Comparison of ENCODE assay signal across 1 cellular context in the genomic region with DNA sequence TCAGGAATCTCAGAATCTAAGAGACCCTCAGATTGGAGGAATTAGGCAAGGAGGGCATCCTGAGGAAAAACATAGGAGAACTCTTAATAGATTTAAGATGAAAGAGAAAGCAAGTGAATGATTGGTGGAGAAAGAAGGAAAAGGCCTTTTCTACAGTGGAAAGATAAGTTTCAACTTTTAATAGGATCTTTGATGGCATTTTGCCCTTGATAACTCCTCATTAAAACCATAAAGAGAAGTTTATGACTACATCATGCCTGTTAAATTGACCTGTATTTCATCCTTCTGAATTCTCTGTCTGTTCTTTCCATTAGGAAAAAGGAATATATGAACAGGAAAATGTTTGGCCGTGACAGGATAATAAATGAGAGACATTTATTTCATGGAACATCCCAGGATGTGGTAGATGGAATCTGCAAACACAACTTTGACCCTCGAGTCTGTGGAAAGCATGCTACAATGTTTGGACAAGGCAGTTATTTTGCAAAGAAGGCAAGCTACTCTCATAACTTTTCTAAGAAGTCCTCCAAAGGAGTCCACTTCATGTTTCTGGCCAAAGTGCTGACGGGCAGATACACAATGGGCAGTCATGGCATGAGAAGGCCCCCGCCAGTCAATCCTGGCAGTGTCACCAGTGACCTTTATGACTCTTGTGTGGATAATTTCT.
TF ChIP-seq lines count a peak whose summit lies in the region.

No MANE protein-coding gene starts in this region.

TF ChIP-seq in HepG2, 621 proteins besides CTCF, POLR2A, EP300 and RAD21 (continued from another document and continues in another):
- TF ChIP-seq ZNF616 (CRISPR knock-in tag; IDR thresholded peaks at IDR 0.05; ENCODE audit: low read depth) (no peak), HOXA3 (CRISPR knock-in tag; IDR thresholded peaks at IDR 0.05) (peak; percentile 13; the same call in 1 of the 2 replicates), RARG (CRISPR knock-in tag; IDR thresholded peaks at IDR 0.05; ENCODE audit: low read depth) (no peak), STAG1 (CRISPR knock-in tag; IDR thresholded peaks at IDR 0.05) (no peak), KDM5B (CRISPR knock-in tag; IDR thresholded peaks at IDR 0.05; ENCODE audit: borderline replicate concordance) (no peak), FOXA1 (IDR thresholded peaks at IDR 0.05) (no peak), FOXA1 (CRISPR knock-in tag; IDR thresholded peaks at IDR 0.05) (0 out of 2 replicates have a peak, but pooled peaks have one; percentile 31), ZSCAN30 (CRISPR knock-in tag; IDR thresholded peaks at IDR 0.05) (no peak), NCOR1 (IDR thresholded peaks at IDR 0.05; ENCODE audit: borderline replicate concordance, low read length) (0 out of 2 replicates have a peak, but pooled peaks have one; percentile 26), RFX1 (IDR thresholded peaks at IDR 0.05) (no peak), SIX4 (CRISPR knock-in tag; IDR thresholded peaks at IDR 0.05) (no peak), ZMYM4 (CRISPR knock-in tag; IDR thresholded peaks at IDR 0.05) (peak; percentile 25; the same call in 1 of the 2 replicates), ZNF296 (CRISPR knock-in tag; conservative IDR thresholded peaks at IDR 0.05) (no peak), SCMH1 (CRISPR knock-in tag; IDR thresholded peaks at IDR 0.05; ENCODE audit: borderline replicate concordance) (no peak), HNRNPLL (IDR thresholded peaks at IDR 0.05; ENCODE audit: low read depth, low read length, poor library complexity, severe bottlenecking) (no peak), ZNF124 (CRISPR knock-in tag; IDR thresholded peaks at IDR 0.05) (no peak), MED8 (CRISPR knock-in tag; IDR thresholded peaks at IDR 0.05; ENCODE audit: insufficient replicate concordance) (no peak), NR2F6 (IDR thresholded peaks at IDR 0.05) (peak; percentile 50; the same call in 1 of the 2 replicates), NR2F6 (CRISPR knock-in tag; IDR thresholded peaks at IDR 0.05) (peak; percentile 64; the same call in 1 of the 2 replicates), SSRP1 (CRISPR knock-in tag; IDR thresholded peaks at IDR 0.05) (no peak), ZNF747 (CRISPR knock-in tag; IDR thresholded peaks at IDR 0.05; ENCODE audit: borderline replicate concordance) (no peak), ZNF24 (IDR thresholded peaks at IDR 0.05) (no peak), KMT2A (CRISPR knock-in tag; IDR thresholded peaks at IDR 0.05) (0 out of 2 replicates have a peak, but pooled peaks have one; percentile 24), IRF2 (CRISPR knock-in tag; IDR thresholded peaks at IDR 0.05) (0 out of 2 replicates have a peak, but pooled peaks have one; percentile 21)
- TF ChIP-seq, protein P1, sequence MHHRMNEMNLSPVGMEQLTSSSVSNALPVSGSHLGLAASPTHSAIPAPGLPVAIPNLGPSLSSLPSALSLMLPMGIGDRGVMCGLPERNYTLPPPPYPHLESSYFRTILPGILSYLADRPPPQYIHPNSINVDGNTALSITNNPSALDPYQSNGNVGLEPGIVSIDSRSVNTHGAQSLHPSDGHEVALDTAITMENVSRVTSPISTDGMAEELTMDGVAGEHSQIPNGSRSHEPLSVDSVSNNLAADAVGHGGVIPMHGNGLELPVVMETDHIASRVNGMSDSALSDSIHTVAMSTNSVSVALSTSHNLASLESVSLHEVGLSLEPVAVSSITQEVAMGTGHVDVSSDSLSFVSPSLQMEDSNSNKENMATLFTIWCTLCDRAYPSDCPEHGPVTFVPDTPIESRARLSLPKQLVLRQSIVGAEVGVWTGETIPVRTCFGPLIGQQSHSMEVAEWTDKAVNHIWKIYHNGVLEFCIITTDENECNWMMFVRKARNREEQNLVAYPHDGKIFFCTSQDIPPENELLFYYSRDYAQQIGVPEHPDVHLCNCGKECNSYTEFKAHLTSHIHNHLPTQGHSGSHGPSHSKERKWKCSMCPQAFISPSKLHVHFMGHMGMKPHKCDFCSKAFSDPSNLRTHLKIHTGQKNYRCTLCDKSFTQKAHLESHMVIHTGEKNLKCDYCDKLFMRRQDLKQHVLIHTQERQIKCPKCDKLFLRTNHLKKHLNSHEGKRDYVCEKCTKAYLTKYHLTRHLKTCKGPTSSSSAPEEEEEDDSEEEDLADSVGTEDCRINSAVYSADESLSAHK (CRISPR knock-in tag; IDR thresholded peaks at IDR 0.05; ENCODE audit: borderline replicate concordance), result no peak
- TF ChIP-seq, protein P2, sequence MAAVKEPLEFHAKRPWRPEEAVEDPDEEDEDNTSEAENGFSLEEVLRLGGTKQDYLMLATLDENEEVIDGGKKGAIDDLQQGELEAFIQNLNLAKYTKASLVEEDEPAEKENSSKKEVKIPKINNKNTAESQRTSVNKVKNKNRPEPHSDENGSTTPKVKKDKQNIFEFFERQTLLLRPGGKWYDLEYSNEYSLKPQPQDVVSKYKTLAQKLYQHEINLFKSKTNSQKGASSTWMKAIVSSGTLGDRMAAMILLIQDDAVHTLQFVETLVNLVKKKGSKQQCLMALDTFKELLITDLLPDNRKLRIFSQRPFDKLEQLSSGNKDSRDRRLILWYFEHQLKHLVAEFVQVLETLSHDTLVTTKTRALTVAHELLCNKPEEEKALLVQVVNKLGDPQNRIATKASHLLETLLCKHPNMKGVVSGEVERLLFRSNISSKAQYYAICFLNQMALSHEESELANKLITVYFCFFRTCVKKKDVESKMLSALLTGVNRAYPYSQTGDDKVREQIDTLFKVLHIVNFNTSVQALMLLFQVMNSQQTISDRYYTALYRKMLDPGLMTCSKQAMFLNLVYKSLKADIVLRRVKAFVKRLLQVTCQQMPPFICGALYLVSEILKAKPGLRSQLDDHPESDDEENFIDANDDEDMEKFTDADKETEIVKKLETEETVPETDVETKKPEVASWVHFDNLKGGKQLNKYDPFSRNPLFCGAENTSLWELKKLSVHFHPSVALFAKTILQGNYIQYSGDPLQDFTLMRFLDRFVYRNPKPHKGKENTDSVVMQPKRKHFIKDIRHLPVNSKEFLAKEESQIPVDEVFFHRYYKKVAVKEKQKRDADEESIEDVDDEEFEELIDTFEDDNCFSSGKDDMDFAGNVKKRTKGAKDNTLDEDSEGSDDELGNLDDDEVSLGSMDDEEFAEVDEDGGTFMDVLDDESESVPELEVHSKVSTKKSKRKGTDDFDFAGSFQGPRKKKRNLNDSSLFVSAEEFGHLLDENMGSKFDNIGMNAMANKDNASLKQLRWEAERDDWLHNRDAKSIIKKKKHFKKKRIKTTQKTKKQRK (IDR thresholded peaks at IDR 0.05; ENCODE audit: low read length), result no peak
- TF ChIP-seq, protein P3, sequence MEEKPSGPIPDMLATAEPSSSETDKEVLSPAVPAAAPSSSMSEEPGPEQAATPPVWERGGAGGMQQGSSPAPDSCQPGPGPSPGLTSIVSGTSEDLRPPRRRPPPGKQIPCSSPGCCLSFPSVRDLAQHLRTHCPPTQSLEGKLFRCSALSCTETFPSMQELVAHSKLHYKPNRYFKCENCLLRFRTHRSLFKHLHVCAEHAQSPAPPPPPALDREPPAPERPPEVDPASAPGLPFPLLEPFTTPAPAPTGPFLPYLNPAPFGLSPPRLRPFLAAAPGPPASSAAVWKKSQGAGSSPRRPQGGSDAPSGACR (CRISPR knock-in tag; IDR thresholded peaks at IDR 0.05), result no peak
- TF ChIP-seq, protein P4, sequence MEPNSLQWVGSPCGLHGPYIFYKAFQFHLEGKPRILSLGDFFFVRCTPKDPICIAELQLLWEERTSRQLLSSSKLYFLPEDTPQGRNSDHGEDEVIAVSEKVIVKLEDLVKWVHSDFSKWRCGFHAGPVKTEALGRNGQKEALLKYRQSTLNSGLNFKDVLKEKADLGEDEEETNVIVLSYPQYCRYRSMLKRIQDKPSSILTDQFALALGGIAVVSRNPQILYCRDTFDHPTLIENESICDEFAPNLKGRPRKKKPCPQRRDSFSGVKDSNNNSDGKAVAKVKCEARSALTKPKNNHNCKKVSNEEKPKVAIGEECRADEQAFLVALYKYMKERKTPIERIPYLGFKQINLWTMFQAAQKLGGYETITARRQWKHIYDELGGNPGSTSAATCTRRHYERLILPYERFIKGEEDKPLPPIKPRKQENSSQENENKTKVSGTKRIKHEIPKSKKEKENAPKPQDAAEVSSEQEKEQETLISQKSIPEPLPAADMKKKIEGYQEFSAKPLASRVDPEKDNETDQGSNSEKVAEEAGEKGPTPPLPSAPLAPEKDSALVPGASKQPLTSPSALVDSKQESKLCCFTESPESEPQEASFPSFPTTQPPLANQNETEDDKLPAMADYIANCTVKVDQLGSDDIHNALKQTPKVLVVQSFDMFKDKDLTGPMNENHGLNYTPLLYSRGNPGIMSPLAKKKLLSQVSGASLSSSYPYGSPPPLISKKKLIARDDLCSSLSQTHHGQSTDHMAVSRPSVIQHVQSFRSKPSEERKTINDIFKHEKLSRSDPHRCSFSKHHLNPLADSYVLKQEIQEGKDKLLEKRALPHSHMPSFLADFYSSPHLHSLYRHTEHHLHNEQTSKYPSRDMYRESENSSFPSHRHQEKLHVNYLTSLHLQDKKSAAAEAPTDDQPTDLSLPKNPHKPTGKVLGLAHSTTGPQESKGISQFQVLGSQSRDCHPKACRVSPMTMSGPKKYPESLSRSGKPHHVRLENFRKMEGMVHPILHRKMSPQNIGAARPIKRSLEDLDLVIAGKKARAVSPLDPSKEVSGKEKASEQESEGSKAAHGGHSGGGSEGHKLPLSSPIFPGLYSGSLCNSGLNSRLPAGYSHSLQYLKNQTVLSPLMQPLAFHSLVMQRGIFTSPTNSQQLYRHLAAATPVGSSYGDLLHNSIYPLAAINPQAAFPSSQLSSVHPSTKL (CRISPR knock-in tag; IDR thresholded peaks at IDR 0.05), result peak; percentile 79
- TF ChIP-seq, protein P5, sequence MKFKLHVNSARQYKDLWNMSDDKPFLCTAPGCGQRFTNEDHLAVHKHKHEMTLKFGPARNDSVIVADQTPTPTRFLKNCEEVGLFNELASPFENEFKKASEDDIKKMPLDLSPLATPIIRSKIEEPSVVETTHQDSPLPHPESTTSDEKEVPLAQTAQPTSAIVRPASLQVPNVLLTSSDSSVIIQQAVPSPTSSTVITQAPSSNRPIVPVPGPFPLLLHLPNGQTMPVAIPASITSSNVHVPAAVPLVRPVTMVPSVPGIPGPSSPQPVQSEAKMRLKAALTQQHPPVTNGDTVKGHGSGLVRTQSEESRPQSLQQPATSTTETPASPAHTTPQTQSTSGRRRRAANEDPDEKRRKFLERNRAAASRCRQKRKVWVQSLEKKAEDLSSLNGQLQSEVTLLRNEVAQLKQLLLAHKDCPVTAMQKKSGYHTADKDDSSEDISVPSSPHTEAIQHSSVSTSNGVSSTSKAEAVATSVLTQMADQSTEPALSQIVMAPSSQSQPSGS (CRISPR knock-in tag; IDR thresholded peaks at IDR 0.05), result peak; percentile 30; the same call in 1 of the 2 replicates
- TF ChIP-seq, protein P6, sequence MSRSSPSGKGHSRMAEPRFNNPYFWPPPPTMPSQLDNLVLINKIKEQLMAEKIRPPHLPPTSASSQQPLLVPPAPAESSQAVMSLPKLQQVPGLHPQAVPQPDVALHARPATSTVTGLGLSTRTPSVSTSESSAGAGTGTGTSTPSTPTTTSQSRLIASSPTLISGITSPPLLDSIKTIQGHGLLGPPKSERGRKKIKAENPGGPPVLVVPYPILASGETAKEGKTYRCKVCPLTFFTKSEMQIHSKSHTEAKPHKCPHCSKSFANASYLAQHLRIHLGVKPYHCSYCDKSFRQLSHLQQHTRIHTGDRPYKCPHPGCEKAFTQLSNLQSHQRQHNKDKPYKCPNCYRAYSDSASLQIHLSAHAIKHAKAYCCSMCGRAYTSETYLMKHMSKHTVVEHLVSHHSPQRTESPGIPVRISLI (CRISPR knock-in tag; IDR thresholded peaks at IDR 0.05; ENCODE audit: borderline replicate concordance), result no peak
- TF ChIP-seq, protein P7, sequence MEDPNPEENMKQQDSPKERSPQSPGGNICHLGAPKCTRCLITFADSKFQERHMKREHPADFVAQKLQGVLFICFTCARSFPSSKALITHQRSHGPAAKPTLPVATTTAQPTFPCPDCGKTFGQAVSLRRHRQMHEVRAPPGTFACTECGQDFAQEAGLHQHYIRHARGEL (CRISPR knock-in tag; IDR thresholded peaks at IDR 0.05), result no peak
- TF ChIP-seq, protein P8, sequence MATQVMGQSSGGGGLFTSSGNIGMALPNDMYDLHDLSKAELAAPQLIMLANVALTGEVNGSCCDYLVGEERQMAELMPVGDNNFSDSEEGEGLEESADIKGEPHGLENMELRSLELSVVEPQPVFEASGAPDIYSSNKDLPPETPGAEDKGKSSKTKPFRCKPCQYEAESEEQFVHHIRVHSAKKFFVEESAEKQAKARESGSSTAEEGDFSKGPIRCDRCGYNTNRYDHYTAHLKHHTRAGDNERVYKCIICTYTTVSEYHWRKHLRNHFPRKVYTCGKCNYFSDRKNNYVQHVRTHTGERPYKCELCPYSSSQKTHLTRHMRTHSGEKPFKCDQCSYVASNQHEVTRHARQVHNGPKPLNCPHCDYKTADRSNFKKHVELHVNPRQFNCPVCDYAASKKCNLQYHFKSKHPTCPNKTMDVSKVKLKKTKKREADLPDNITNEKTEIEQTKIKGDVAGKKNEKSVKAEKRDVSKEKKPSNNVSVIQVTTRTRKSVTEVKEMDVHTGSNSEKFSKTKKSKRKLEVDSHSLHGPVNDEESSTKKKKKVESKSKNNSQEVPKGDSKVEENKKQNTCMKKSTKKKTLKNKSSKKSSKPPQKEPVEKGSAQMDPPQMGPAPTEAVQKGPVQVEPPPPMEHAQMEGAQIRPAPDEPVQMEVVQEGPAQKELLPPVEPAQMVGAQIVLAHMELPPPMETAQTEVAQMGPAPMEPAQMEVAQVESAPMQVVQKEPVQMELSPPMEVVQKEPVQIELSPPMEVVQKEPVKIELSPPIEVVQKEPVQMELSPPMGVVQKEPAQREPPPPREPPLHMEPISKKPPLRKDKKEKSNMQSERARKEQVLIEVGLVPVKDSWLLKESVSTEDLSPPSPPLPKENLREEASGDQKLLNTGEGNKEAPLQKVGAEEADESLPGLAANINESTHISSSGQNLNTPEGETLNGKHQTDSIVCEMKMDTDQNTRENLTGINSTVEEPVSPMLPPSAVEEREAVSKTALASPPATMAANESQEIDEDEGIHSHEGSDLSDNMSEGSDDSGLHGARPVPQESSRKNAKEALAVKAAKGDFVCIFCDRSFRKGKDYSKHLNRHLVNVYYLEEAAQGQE (IDR thresholded peaks at IDR 0.05; ENCODE audit: borderline replicate concordance in 1 of 2, low read depth in 1 of 2, low read length in 2 of 2), result peak in 1 of 2 experiments; percentile 55; a peak in 1 of 4 replicates
- TF ChIP-seq, protein P9, sequence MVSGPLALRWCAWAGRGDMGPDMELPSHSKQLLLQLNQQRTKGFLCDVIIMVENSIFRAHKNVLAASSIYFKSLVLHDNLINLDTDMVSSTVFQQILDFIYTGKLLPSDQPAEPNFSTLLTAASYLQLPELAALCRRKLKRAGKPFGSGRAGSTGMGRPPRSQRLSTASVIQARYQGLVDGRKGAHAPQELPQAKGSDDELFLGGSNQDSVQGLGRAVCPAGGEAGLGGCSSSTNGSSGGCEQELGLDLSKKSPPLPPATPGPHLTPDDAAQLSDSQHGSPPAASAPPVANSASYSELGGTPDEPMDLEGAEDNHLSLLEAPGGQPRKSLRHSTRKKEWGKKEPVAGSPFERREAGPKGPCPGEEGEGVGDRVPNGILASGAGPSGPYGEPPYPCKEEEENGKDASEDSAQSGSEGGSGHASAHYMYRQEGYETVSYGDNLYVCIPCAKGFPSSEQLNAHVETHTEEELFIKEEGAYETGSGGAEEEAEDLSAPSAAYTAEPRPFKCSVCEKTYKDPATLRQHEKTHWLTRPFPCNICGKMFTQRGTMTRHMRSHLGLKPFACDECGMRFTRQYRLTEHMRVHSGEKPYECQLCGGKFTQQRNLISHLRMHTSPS (CRISPR knock-in tag; IDR thresholded peaks at IDR 0.05; ENCODE audit: low read depth), result no peak
